Comparison of ENCODE assay signal across 22 cellular contexts in genomic region chr1:119924948-119925898, GRCh38. TPM values are rescaled to one million over a fixed set of nuclear protein-coding genes. Genes with fewer than 3 reads are reported as not detected.
A peak's percentile ranks its signal among the peaks of the same experiment; 100 is the strongest.
DNase-seq lines count a peak whose midpoint lies in the region; ATAC-seq and TF ChIP-seq lines count a peak whose summit lies in the region.
"Had no signal": no experiment of that assay in that cellular context is flagged by ENCODE, and none has a peak within 500 bp of the region (broad histone marks: within the 10 kb centered on the region; RNA-seq: fewer than 3 reads in every experiment).

No MANE protein-coding gene starts in this region.

- peak in 1 of 4 donors; percentile 61 for ATAC-seq in psoas muscle
- ATAC-seq: CD8-positive, alpha-beta T cell had no signal

- intact Hi-C loops in esophagus muscularis mucosa (cut with DNase I) (no loop called here), psoas muscle (cut with DNase I) (no loop called here)

- H3K4me3 ChIP-seq in esophagus muscularis mucosa (no peak overlapping the region), psoas muscle (no peak overlapping the region)

- POLR2A ChIA-PET in HEK293T (lab: Yijun Ruan, JAX), result interaction anchor here (0.8 kb wide), 1 partner anchor 8 kb away, joined by 3 read pairs; no protein-coding TSS in a partner anchor

- TF ChIP-seq EP300 in esophagus muscularis mucosa (IDR thresholded peaks at IDR 0.05), result no peak

- TF ChIP-seq POLR2A in esophagus muscularis mucosa (IDR thresholded peaks at IDR 0.05; ENCODE audit: low read depth), result no peak

- no peak overlapping the region for H3K27ac ChIP-seq in esophagus muscularis mucosa (replicated peaks in 1 of 4)
- H3K27ac ChIP-seq in psoas muscle, result no peak overlapping the region
- H3K27ac ChIP-seq: 22Rv1 had no signal

- CTCF ChIA-PET in HEK293T (lab: Yijun Ruan, JAX), result no interaction called here

- in situ Hi-C loops in GM13977 (cut with MboI; ENCODE audit: low pct_unique_long_range_greater_than_20kb, low sequenced_read_pairs, unreplicated experiment), result no loop called here

- H3K36me3 ChIP-seq in esophagus muscularis mucosa, result peaks cover 67 to 98% (median 85%) of the 10 kb centered on the region in 4 donors
- peaks cover 13 to 98% of the 10 kb centered on the region in 2 donors for H3K36me3 ChIP-seq in psoas muscle (ENCODE audit: insufficient read depth in 1 of 2, low read depth in 1 of 2)

- H3K4me1 ChIP-seq in esophagus muscularis mucosa, result no peaks in the 10 kb centered on the region
- no peaks in the 10 kb centered on the region for H3K4me1 ChIP-seq in psoas muscle

- TF ChIP-seq CTCF in esophagus muscularis mucosa (IDR thresholded peaks at IDR 0.05) (no peak), psoas muscle (IDR thresholded peaks at IDR 0.05) (no peak), GM13977 (IDR thresholded peaks at IDR 0.05; ENCODE audit: extremely low read depth, insufficient read depth, missing control alignments) (no peak)

- H3K9me3 ChIP-seq in esophagus muscularis mucosa, result no peaks in the 10 kb centered on the region
- no peaks in the 10 kb centered on the region for H3K9me3 ChIP-seq in psoas muscle

- DNase-seq in NCI-H1092 treated with DMSO at 0.1 percent for 48 hours (lab: John Stamatoyannopoulos, UW) (peak; percentile 37), NCI-H1092 (lab: John Stamatoyannopoulos, UW) (no peak), Ammon's horn (ENCODE audit: low spot score) (peak; percentile 11), esophagus muscularis mucosa (ENCODE audit: extremely low spot score) (peak; percentile 45), psoas muscle (peak; percentile 37 to 82), NOMO-1 treated with dmso at 0.1 percent for 144 hours (lab: John Stamatoyannopoulos, UW; ENCODE audit: unreplicated experiment) (no peak), GM13977 (ENCODE audit: low spot score) (no peak), HEK293T (ENCODE audit: extremely low spot score) (no peak)
- DNase-seq: CD8-positive, alpha-beta T cell; DMS79; H9; IMR-90; Kasumi-1; NCI-H1417; NCI-H2029 treated with DMSO at 0.1 percent for 48 hours; Right ventricle myocardium superior had no signal

- H3K27me3 ChIP-seq in esophagus muscularis mucosa (no peaks in the 10 kb centered on the region), psoas muscle (ENCODE audit: insufficient read depth in 3 of 3, low read length in 2 of 3) (no peaks in the 10 kb centered on the region)

- WGBS in esophagus muscularis mucosa, result 87% methylated on average over 19 of the region's 19 CpGs
- 47 to 62% (median 54%) methylated on average over 19 of the region's 19 CpGs for WGBS in psoas muscle, 3 donors

TF ChIP-seq in HEK293T, 16 proteins besides CTCF, POLR2A, EP300 and RAD21:
- TF ChIP-seq CTBP1 (IDR thresholded peaks at IDR 0.05; ENCODE audit: borderline replicate concordance), result no peak
- TF ChIP-seq LEF1 (IDR thresholded peaks at IDR 0.05; ENCODE audit: borderline replicate concordance), result no peak
- TF ChIP-seq BHLHE40 (IDR thresholded peaks at IDR 0.05; ENCODE audit: borderline replicate concordance), result no peak
- no peak for TF ChIP-seq FOXA1 (IDR thresholded peaks at IDR 0.05)
- TF ChIP-seq ELF4 (IDR thresholded peaks at IDR 0.05), result no peak

RNA-seq across cellular contexts. Expression of gene ADAM30, which starts 28.9 kb away (rescaled TPM):
- not detected for total RNA-seq in esophagus muscularis mucosa
- not detected for total RNA-seq in psoas muscle
- not detected for polyA plus RNA-seq in psoas muscle
- total RNA-seq: CD8-positive, alpha-beta T cell; G401; H9; HT-29; IMR-90; NCI-H460; Right ventricle myocardium superior had no signal
- polyA plus RNA-seq: AG04450, BJ, IMR-90 had no signal

Comparison
In these comparisons a context has a peak if more than half of its experiments do, and no peak if none do; other contexts are left out.
1. DNase-seq: peak in NCI-H1092 treated with DMSO at 0.1 percent for 48 hours (single experiment), Ammon's horn (single experiment), esophagus muscularis mucosa (single experiment) and psoas muscle (2 of 2); none in NCI-H1092 (single experiment), NOMO-1 treated with dmso at 0.1 percent for 144 hours (single experiment), GM13977 (single experiment) and HEK293T (single experiment).